Comparison of ENCODE assay signal across 1 cellular context in genomic region chr17:72287586-72287985, GRCh38.
TF ChIP-seq lines count a peak whose summit lies in the region.

No MANE protein-coding gene starts in this region.

TF ChIP-seq in IMR-90, 13 proteins besides CTCF, POLR2A, EP300 and RAD21 (continued from another document):
- TF ChIP-seq FOS (IDR thresholded peaks at IDR 0.05; ENCODE audit: low read depth, low read length) (no peak), BHLHE40 (IDR thresholded peaks at IDR 0.05; ENCODE audit: low read depth, low read length) (no peak), MXI1 (IDR thresholded peaks at IDR 0.05; ENCODE audit: borderline replicate concordance, low read depth, low read length) (no peak), RFX5 (IDR thresholded peaks at IDR 0.05; ENCODE audit: low read depth, low read length) (no peak), RCOR1 (IDR thresholded peaks at IDR 0.05; ENCODE audit: insufficient replicate concordance, low read length) (no peak)
- TF ChIP-seq, protein P1, sequence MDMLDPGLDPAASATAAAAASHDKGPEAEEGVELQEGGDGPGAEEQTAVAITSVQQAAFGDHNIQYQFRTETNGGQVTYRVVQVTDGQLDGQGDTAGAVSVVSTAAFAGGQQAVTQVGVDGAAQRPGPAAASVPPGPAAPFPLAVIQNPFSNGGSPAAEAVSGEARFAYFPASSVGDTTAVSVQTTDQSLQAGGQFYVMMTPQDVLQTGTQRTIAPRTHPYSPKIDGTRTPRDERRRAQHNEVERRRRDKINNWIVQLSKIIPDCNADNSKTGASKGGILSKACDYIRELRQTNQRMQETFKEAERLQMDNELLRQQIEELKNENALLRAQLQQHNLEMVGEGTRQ (IDR thresholded peaks at IDR 0.05; ENCODE audit: low read depth, low read length) = no peak
TF ChIP-seq in IMR-90: peak in this region for 0.
